15 cellular contexts compared by ENCODE assay signal in genomic region chrX:112846114-112846513, GRCh38. TPM values are rescaled to one million over a fixed set of nuclear protein-coding genes. Genes with fewer than 3 reads are reported as not detected.
DNase-seq lines count a peak whose midpoint lies in the region; ATAC-seq and TF ChIP-seq lines count a peak whose summit lies in the region.
"Had no signal": no experiment of that assay in that cellular context is flagged by ENCODE, and none has a peak within 500 bp of the region (broad histone marks: within the 10 kb centered on the region; RNA-seq: fewer than 3 reads in every experiment).

No MANE protein-coding gene starts in this region.

- H2BK12ac ChIP-seq in mesenchymal stem cell (ENCODE audit: low read length in 2 of 2) = no peak overlapping the region

- no peak overlapping the region for H2BK15ac ChIP-seq in mesenchymal stem cell (ENCODE audit: low read depth, poor library complexity, severe bottlenecking)

- H3K36me3 Mint-ChIP-seq in brain (no peaks in the 10 kb centered on the region), progenitor cell of endocrine pancreas (ENCODE audit: insufficient read depth) (no peaks in the 10 kb centered on the region)

- H4K8ac ChIP-seq in mesenchymal stem cell (ENCODE audit: low read length) = no peak overlapping the region

- no peak overlapping the region for H4K91ac ChIP-seq in mesenchymal stem cell (ENCODE audit: low read length)

- TF ChIP-seq CTCF in brain (conservative IDR thresholded peaks at IDR 0.05) (no peak), progenitor cell of endocrine pancreas (IDR thresholded peaks at IDR 0.05; ENCODE audit: unreplicated experiment) (no peak)

- H3K36me3 ChIP-seq in mesenchymal stem cell (ENCODE audit: control insufficient read depth in 1 of 2, insufficient read depth in 2 of 2, low read depth in 1 of 2, low read length in 2 of 2) = no peaks in the 10 kb centered on the region

- H3K9me3 ChIP-seq in mesenchymal stem cell (ENCODE audit: control insufficient read depth, low read length) = no peaks in the 10 kb centered on the region
- H3K9me3 ChIP-seq: SK-N-SH had no signal

- no peak overlapping the region for H3K4ac ChIP-seq in mesenchymal stem cell (ENCODE audit: low read depth in 1 of 2, low read length in 2 of 2)

- H3K4me3 Mint-ChIP-seq in brain (peak overlapping the region in 1 of 5 experiments; percentile 25), progenitor cell of endocrine pancreas (ENCODE audit: low read depth) (peak overlapping the region; percentile 40)
- H3K4me3 Mint-ChIP-seq: CD8-positive, alpha-beta memory T cell had no signal

- H3K4me1 Mint-ChIP-seq in brain (peaks cover 58% of the 10 kb centered on the region), progenitor cell of endocrine pancreas (ENCODE audit: low read depth) (peaks cover 69% of the 10 kb centered on the region)

- 19% methylated on average over 3 of the region's 3 CpGs for WGBS in mesenchymal stem cell

- peaks cover 0 to 36% of the 10 kb centered on the region in 2 experiments for H3K27me3 ChIP-seq in mesenchymal stem cell (ENCODE audit: control insufficient read depth in 1 of 2, insufficient read depth in 1 of 2, low read length in 2 of 2)

- H3K4me3 ChIP-seq in mesenchymal stem cell (ENCODE audit: insufficient read depth in 1 of 2, low read depth in 1 of 2, low read length in 2 of 2) = no peak overlapping the region

- ATAC-seq in HG02763 (IDR thresholded peaks at IDR 0.05; ENCODE audit: unreplicated experiment) (no peak), HG02610 (IDR thresholded peaks at IDR 0.05; ENCODE audit: unreplicated experiment) (no peak), GM18511 (IDR thresholded peaks at IDR 0.05; ENCODE audit: unreplicated experiment) (no peak)
- ATAC-seq: PC-3 had no signal

- peak overlapping the region in 3 of 5 experiments; percentile 77 to 80 (median 78) for H3K27ac Mint-ChIP-seq in brain
- peak overlapping the region; percentile 95 for H3K27ac Mint-ChIP-seq in progenitor cell of endocrine pancreas
- H3K27ac Mint-ChIP-seq: CD8-positive, alpha-beta memory T cell had no signal

- peaks cover 2% of the 10 kb centered on the region for H3K4me1 ChIP-seq in mesenchymal stem cell (ENCODE audit: control insufficient read depth, insufficient read depth, low read depth, low read length)

- no peak overlapping the region for H3K27ac ChIP-seq in mesenchymal stem cell (ENCODE audit: low read length, poor library complexity, severe bottlenecking)

- no peak overlapping the region for H3K18ac ChIP-seq in mesenchymal stem cell (ENCODE audit: low read depth in 1 of 2, low read length in 2 of 2)

- DNase-seq in HEK293T (ENCODE audit: extremely low spot score) = no peak
- DNase-seq in mesenchymal stem cell = peak; percentile 36
- DNase-seq in progenitor cell of endocrine pancreas (ENCODE audit: low spot score, unreplicated experiment) = no peak
- no peak for DNase-seq in stimulated activated CD4-positive, alpha-beta T cell treated with anti-CD3 and anti-CD28 coated beads, Interleukin-12 subunit alpha, Interleukin-12 subunit beta, amount 100 ng/mL, for 4 hours
- DNase-seq: ACHN; CD8-positive, alpha-beta memory T cell; DMS 273 treated with DMSO at 0.1 percent for 48 hours; NCI-H446; NCI-H748 treated with DMSO at 0.1 percent for 48 hours; PC-3; SK-N-SH had no signal

- no peaks in the 10 kb centered on the region for H3K9me3 Mint-ChIP-seq in brain
- H3K9me3 Mint-ChIP-seq in progenitor cell of endocrine pancreas (ENCODE audit: low read depth) = peaks cover 3% of the 10 kb centered on the region
- H3K9me3 Mint-ChIP-seq: CD8-positive, alpha-beta memory T cell had no signal

- H2AFZ ChIP-seq in mesenchymal stem cell (ENCODE audit: low read depth, low read length) = no peak overlapping the region

- no peak overlapping the region for H2AK5ac ChIP-seq in mesenchymal stem cell (ENCODE audit: low read length, severe bottlenecking)

- no peak overlapping the region for H2BK5ac ChIP-seq in mesenchymal stem cell (ENCODE audit: low read depth, low read length, poor library complexity, severe bottlenecking)

- POLR2A ChIA-PET in HEK293T (lab: Yijun Ruan, JAX) = no interaction called here

- no peaks in the 10 kb centered on the region for H3K79me1 ChIP-seq in mesenchymal stem cell (replicated peaks; ENCODE audit: low read length, poor library complexity, severe bottlenecking)

- H3K9ac ChIP-seq in mesenchymal stem cell (ENCODE audit: low read length) = no peak overlapping the region
- H3K9ac ChIP-seq: SK-N-SH had no signal

- H3K23ac ChIP-seq in mesenchymal stem cell (ENCODE audit: low read length in 2 of 2) = no peak overlapping the region

- no peak overlapping the region for H3K4me2 ChIP-seq in mesenchymal stem cell (ENCODE audit: low read length, poor library complexity, severe bottlenecking)
- H3K4me2 ChIP-seq: SK-N-SH had no signal

- H3K27me3 Mint-ChIP-seq in brain (no peaks in the 10 kb centered on the region), progenitor cell of endocrine pancreas (no peaks in the 10 kb centered on the region)

- H3K14ac ChIP-seq in mesenchymal stem cell (ENCODE audit: low read length in 2 of 2) = no peak overlapping the region

- CTCF ChIA-PET in HEK293T (lab: Yijun Ruan, JAX) = no interaction called here

- H2BK120ac ChIP-seq in mesenchymal stem cell (ENCODE audit: low read depth, low read length) = no peak overlapping the region

TF ChIP-seq in HEK293T, 16 proteins besides CTCF, POLR2A, EP300 and RAD21:
- TF ChIP-seq FOXA1 (IDR thresholded peaks at IDR 0.05) = no peak
- peak; percentile 32; the same call in 1 of the 2 replicates for TF ChIP-seq L3MBTL2 (conservative IDR thresholded peaks at IDR 0.05)
- no peak for TF ChIP-seq ELF4 (IDR thresholded peaks at IDR 0.05)
- peak; percentile 40; the same call in 1 of the 2 replicates for TF ChIP-seq CTBP1 (IDR thresholded peaks at IDR 0.05; ENCODE audit: borderline replicate concordance)

RNA-seq across cellular contexts. Expression of gene AMOT, which starts 5.5 kb away (rescaled TPM):
- polyA plus RNA-seq in brain (ENCODE audit: insufficient read depth, low read depth, low replicate concordance) = 8.6 TPM
- polyA plus RNA-seq in mesenchymal stem cell (2013, experiment 1 of 2) = 3.2 TPM
- 3.6 TPM for polyA plus RNA-seq in mesenchymal stem cell (2013, experiment 2 of 2)
- total RNA-seq in progenitor cell of endocrine pancreas = 444 and 494 TPM in 2 replicates
